ENCODE assay signal across 8 cellular contexts in the genomic region with DNA sequence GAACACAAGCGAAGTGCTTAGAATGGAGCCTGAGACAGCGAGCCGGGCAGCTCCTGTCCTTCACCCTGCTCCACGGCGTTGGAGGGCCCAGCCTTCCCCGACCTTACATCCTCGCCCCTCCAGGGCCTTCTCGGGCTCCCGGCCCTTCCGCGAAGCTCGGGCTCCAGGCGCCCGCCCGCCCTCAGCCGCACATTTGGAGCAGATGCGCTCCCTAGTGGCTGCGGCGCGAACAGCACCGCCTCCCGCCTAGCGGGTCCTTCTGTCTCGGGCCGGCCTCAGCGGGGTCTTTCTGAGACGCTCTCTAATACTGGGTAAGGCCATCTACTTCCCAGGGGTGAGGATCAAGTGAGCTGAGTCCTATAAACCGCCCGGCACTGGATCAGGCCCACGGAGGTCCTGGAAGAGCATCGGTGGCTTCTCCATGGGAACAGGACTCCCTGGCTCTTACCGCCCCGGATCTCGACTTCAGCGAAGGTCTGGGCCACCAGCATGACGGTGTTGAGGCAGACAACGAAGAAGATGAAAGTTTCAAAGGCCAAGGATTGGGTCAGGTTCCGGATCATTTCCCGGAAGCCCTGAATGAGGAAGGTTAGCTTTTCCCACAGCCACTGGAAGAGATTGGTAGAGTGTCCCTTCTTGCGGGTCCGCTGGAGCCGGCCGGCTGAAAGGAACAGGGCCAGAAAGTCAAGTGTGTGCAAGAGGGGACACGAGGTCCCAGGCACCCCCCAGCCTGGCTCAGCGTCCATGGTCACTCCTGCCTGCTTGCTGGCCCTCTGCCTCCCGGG. TPM values are rescaled to one million over a fixed set of nuclear protein-coding genes. Genes with fewer than 3 reads are reported as not detected.
A peak's percentile ranks its signal among the peaks of the same experiment; 100 is the strongest.
DNase-seq lines count a peak whose midpoint lies in the region; ATAC-seq, FAIRE-seq and TF ChIP-seq lines count a peak whose summit lies in the region.

No MANE protein-coding gene starts in this region.

- H3K36me3 Mint-ChIP-seq in activated CD4-positive, alpha-beta T cell treated with anti-CD3 and anti-CD28 coated beads, Interleukin-2, amount 10 ng/mL, durations not matched to agents 24 days and 14 days (ENCODE audit: low read depth), result no peaks in the 10 kb centered on the region

- peak overlapping the region; percentile 50 to 77 for H3K27ac ChIP-seq in A549
- no peak overlapping the region for H3K27ac ChIP-seq in colonic mucosa
- H3K27ac ChIP-seq in liver (ENCODE audit: low read depth in 1 of 2, low read length in 2 of 2), result no peak overlapping the region

- TF ChIP-seq CTCF in A549 (IDR thresholded peaks at IDR 0.05), result peak; percentile 84
- TF ChIP-seq CTCF in GM13977 (IDR thresholded peaks at IDR 0.05; ENCODE audit: extremely low read depth, insufficient read depth, missing control alignments), result peak; percentile 97
- peak; percentile 96 for TF ChIP-seq CTCF in colonic mucosa (IDR thresholded peaks at IDR 0.05)
- TF ChIP-seq CTCF in liver (IDR thresholded peaks at IDR 0.05; ENCODE audit: low read depth, low read length, missing input control), result peak; percentile 85

- TF ChIP-seq RAD21 in A549 (conservative IDR thresholded peaks at IDR 0.05 in 1 of 2, IDR thresholded peaks at IDR 0.05 in 1 of 2), result peak; percentile 72 to 75
- peak; percentile 72 to 79 for TF ChIP-seq RAD21 in liver (IDR thresholded peaks at IDR 0.05)

- peak overlapping the region; percentile 33 for H3K4me3 ChIP-seq in A549
- H3K4me3 ChIP-seq in colonic mucosa, result no peak overlapping the region
- no peak overlapping the region for H3K4me3 ChIP-seq in liver (ENCODE audit: low read depth in 1 of 3, low read length in 3 of 3)

- H3K9me3 ChIP-seq in A549 (no peaks in the 10 kb centered on the region), colonic mucosa (no peaks in the 10 kb centered on the region), liver (ENCODE audit: control insufficient read depth in 4 of 4, low read length in 3 of 4) (no peaks in the 10 kb centered on the region)

- peak overlapping the region; percentile 62 for H3K4me3 Mint-ChIP-seq in activated CD4-positive, alpha-beta T cell treated with anti-CD3 and anti-CD28 coated beads, Interleukin-2, amount 10 ng/mL, durations not matched to agents 24 days and 14 days

- H3K27me3 Mint-ChIP-seq in activated CD4-positive, alpha-beta T cell treated with anti-CD3 and anti-CD28 coated beads, Interleukin-2, amount 10 ng/mL, durations not matched to agents 24 days and 14 days, result peaks cover 7% of the 10 kb centered on the region

- H3K36me3 ChIP-seq in colonic mucosa (no peaks in the 10 kb centered on the region), liver (ENCODE audit: control insufficient read depth in 4 of 4, insufficient read depth in 3 of 4, low read depth in 1 of 4, low read length in 3 of 4) (no peaks in the 10 kb centered on the region)

- in situ Hi-C loops in GM13977 (cut with MboI; ENCODE audit: low pct_unique_long_range_greater_than_20kb, low sequenced_read_pairs, unreplicated experiment), result no loop called here

- peak; percentile 72 to 82 for DNase-seq in A549 (ENCODE audit: low read depth in 1 of 2, low spot score in 1 of 2)
- DNase-seq in GM13977 (ENCODE audit: low spot score), result peak; percentile 91
- DNase-seq in NCI-H2227 (lab: John Stamatoyannopoulos, UW; ENCODE audit: unreplicated experiment), result peak; percentile 87
- peak; percentile 95 for DNase-seq in activated CD4-positive, alpha-beta T cell treated with anti-CD3 and anti-CD28 coated beads, Interleukin-2, amount 10 ng/mL, durations not matched to agents 24 days and 14 days
- peak; percentile 73 for DNase-seq in colonic mucosa
- DNase-seq in stimulated activated CD4-positive, alpha-beta T cell treated with anti-CD3 and anti-CD28 coated beads, TNF-alpha, amount 100 ng/mL, for 4 hours (ENCODE audit: low read depth in 3 of 3), result peak; percentile 56 to 70 (median 59)

- no peak for TF ChIP-seq POLR2A in A549 (IDR thresholded peaks at IDR 0.05; ENCODE audit: low read length)

- peaks cover 12% of the 10 kb centered on the region for H3K4me1 ChIP-seq in A549
- no peaks in the 10 kb centered on the region for H3K4me1 ChIP-seq in colonic mucosa
- peaks cover 0 to 7% (median 2%) of the 10 kb centered on the region in 4 donors for H3K4me1 ChIP-seq in liver (ENCODE audit: control insufficient read depth in 4 of 4, insufficient read depth in 4 of 4, low read length in 3 of 4)

- FAIRE-seq in A549 (lab: Jason Lieb, UNC), result no peak

- peak overlapping the region; percentile 82 for H3K4me2 ChIP-seq in A549

- intact Hi-C loops in activated CD4-positive, alpha-beta T cell treated with anti-CD3 and anti-CD28 coated beads, Interleukin-2, amount 10 ng/mL, durations not matched to agents 24 days and 14 days (cut with micrococcal nuclease), result no loop called here
- intact Hi-C loops in colonic mucosa (cut with DNase I), result no loop called here

- no peak for TF ChIP-seq EP300 in A549 (IDR thresholded peaks at IDR 0.05)

- H3K27me3 ChIP-seq in colonic mucosa (no peaks in the 10 kb centered on the region), liver (ENCODE audit: control insufficient read depth in 4 of 4, insufficient read depth in 4 of 4, low read length in 3 of 4) (no peaks in the 10 kb centered on the region)

- H3K9me3 Mint-ChIP-seq in activated CD4-positive, alpha-beta T cell treated with anti-CD3 and anti-CD28 coated beads, Interleukin-2, amount 10 ng/mL, durations not matched to agents 24 days and 14 days, result no peaks in the 10 kb centered on the region

- H3K4me1 Mint-ChIP-seq in activated CD4-positive, alpha-beta T cell treated with anti-CD3 and anti-CD28 coated beads, Interleukin-2, amount 10 ng/mL, durations not matched to agents 24 days and 14 days, result peaks cover 16% of the 10 kb centered on the region

- 13% methylated on average over 44 of the region's 46 CpGs for WGBS in A549 (ENCODE audit: missing lambda C conversion rate)
- WGBS in liver, result 15% methylated on average over 46 of the region's 46 CpGs

- ATAC-seq in A549 (peak; percentile 78 to 92), GM21515 (IDR thresholded peaks at IDR 0.05; ENCODE audit: unreplicated experiment) (no peak)

- POLR2A ChIA-PET in A549 (lab: Yijun Ruan, JAX), result interaction anchor here (0.5 to 1.0 kb wide), 7 partner anchors 9 to 132 kb away, joined by 3 to 6 read pairs (median 4); partner anchors contain the start of genes CCDC85B and SF3B2

- CTCF ChIA-PET in A549 (lab: Yijun Ruan, JAX), result interaction anchor here (0.6 to 6.5 kb wide), 53 partner anchors 9 to 608 kb away, joined by 3 to 188 read pairs (median 4); partner anchors contain the start of genes BANF1, CCDC85B, CST6 and FIBP

- H3K9ac ChIP-seq in colonic mucosa (ENCODE audit: low read depth in 2 of 2, low read length in 2 of 2) (peak overlapping the region in 1 of 2 donors; percentile 14), liver (ENCODE audit: low read depth in 1 of 2, low read length in 2 of 2) (no peak overlapping the region)

- no peak overlapping the region for H3K27ac Mint-ChIP-seq in activated CD4-positive, alpha-beta T cell treated with anti-CD3 and anti-CD28 coated beads, Interleukin-2, amount 10 ng/mL, durations not matched to agents 24 days and 14 days

RNA-seq across cellular contexts. Expression of gene CATSPER1, which starts 3.7 kb away (rescaled TPM):
- 0.54 and 0.97 TPM in 2 replicates for polyA plus RNA-seq in A549 (2011; rRNA removed)
- 0.43 and 0.49 TPM in 2 replicates for polyA plus RNA-seq in A549 (2012; cell fraction: cytosol; rRNA removed)
- polyA plus RNA-seq in A549 (2012; cell fraction: nucleus; rRNA removed), result 0.17 and 0.20 TPM in 2 replicates
- 0.46 to 0.75 TPM (median 0.70 TPM) in 3 replicates for polyA plus RNA-seq in A549 (2017; fragmentation: RNase III; extraction: RNeasy Plus Mini Kit Qiagen cat#74134 plus additional on column Dnase treatment)
- polyA minus RNA-seq in A549 (2011; rRNA and poly(A)+ RNA removed), result 0.12 TPM in 1 of 2 replicates, not detected in the other
- total RNA-seq in activated CD4-positive, alpha-beta T cell treated with anti-CD3 and anti-CD28 coated beads, Interleukin-2, amount 10 ng/mL, durations not matched to agents 24 days and 14 days, result 0.28 and 0.30 TPM in 2 replicates
- total RNA-seq in colonic mucosa, result under 1 TPM in 1 of 2 donors, not detected in 1; 0.35 TPM
- under 1 TPM in 1 of 2 donors, not detected in 1; 0.17 TPM for total RNA-seq in liver
- not detected for polyA plus RNA-seq in liver

RNA-seq across cellular contexts. Expression of gene CST6, which starts 10.8 kb away (rescaled TPM):
- not detected in 2 replicates for polyA plus RNA-seq in A549 (2011; rRNA removed)
- polyA plus RNA-seq in A549 (2012; cell fraction: cytosol; rRNA removed), result 0.05 TPM in 1 of 2 replicates, not detected in the other
- polyA plus RNA-seq in A549 (2012; cell fraction: nucleus; rRNA removed), result 0.31 and 0.54 TPM in 2 replicates
- polyA plus RNA-seq in A549 (2017; fragmentation: RNase III; extraction: RNeasy Plus Mini Kit Qiagen cat#74134 plus additional on column Dnase treatment), result not detected in 3 replicates
- not detected in 2 replicates for polyA minus RNA-seq in A549 (2011; rRNA and poly(A)+ RNA removed)
- 0.45 and 1.5 TPM in 2 replicates for total RNA-seq in activated CD4-positive, alpha-beta T cell treated with anti-CD3 and anti-CD28 coated beads, Interleukin-2, amount 10 ng/mL, durations not matched to agents 24 days and 14 days
- not detected for total RNA-seq in colonic mucosa
- not detected for total RNA-seq in liver
- not detected for polyA plus RNA-seq in liver

RNA-seq across cellular contexts. Expression of gene BANF1, which starts 20.3 kb away (rescaled TPM):
- polyA plus RNA-seq in A549 (2011; rRNA removed) (385 and 399 TPM in 2 replicates), A549 (2017; fragmentation: RNase III; extraction: RNeasy Plus Mini Kit Qiagen cat#74134 plus additional on column Dnase treatment) (304 to 315 TPM (median 309 TPM) in 3 replicates), liver (10 to 100 TPM; 83.0 to 100.0 TPM)
- polyA plus RNA-seq in A549 (2012; cell fraction: cytosol; rRNA removed), result 419 and 463 TPM in 2 replicates
- polyA plus RNA-seq in A549 (2012; cell fraction: nucleus; rRNA removed), result 147 and 348 TPM in 2 replicates
- polyA minus RNA-seq in A549 (2011; rRNA and poly(A)+ RNA removed), result 123 and 143 TPM in 2 replicates
- total RNA-seq in activated CD4-positive, alpha-beta T cell treated with anti-CD3 and anti-CD28 coated beads, Interleukin-2, amount 10 ng/mL, durations not matched to agents 24 days and 14 days, result 291 and 298 TPM in 2 replicates
- total RNA-seq in colonic mucosa (100 to 1,000 TPM; 128 to 231 TPM), liver (10 to 100 TPM; 10.7 to 11.1 TPM)

RNA-seq across cellular contexts. Expression of gene EIF1AD, which starts 20.6 kb away (rescaled TPM):
- polyA plus RNA-seq in A549 (2011; rRNA removed) (38.6 and 42.0 TPM in 2 replicates), A549 (2017; fragmentation: RNase III; extraction: RNeasy Plus Mini Kit Qiagen cat#74134 plus additional on column Dnase treatment) (39.8 to 44.6 TPM (median 41.0 TPM) in 3 replicates), liver (10 to 100 TPM in 1 of 2 donors, 1 to 10 TPM in 1; 6.3 to 12.6 TPM)
- polyA plus RNA-seq in A549 (2012; cell fraction: cytosol; rRNA removed), result 31.9 and 33.7 TPM in 2 replicates
- 27.3 and 28.0 TPM in 2 replicates for polyA plus RNA-seq in A549 (2012; cell fraction: nucleus; rRNA removed)
- 52.9 and 72.1 TPM in 2 replicates for polyA minus RNA-seq in A549 (2011; rRNA and poly(A)+ RNA removed)
- total RNA-seq in activated CD4-positive, alpha-beta T cell treated with anti-CD3 and anti-CD28 coated beads, Interleukin-2, amount 10 ng/mL, durations not matched to agents 24 days and 14 days, result 64.9 and 75.9 TPM in 2 replicates
- total RNA-seq in colonic mucosa (10 to 100 TPM; 27.8 to 32.8 TPM), liver (10 to 100 TPM; 15.9 to 18.2 TPM)

RNA-seq across cellular contexts. Expression of gene GAL3ST3, which starts 26.4 kb away (rescaled TPM):
- polyA plus RNA-seq in A549 (2011; rRNA removed) (not detected in 2 replicates), A549 (2017; fragmentation: RNase III; extraction: RNeasy Plus Mini Kit Qiagen cat#74134 plus additional on column Dnase treatment) (not detected in 3 replicates), liver (not detected)
- not detected in 2 replicates for polyA plus RNA-seq in A549 (2012; cell fraction: cytosol; rRNA removed)
- not detected in 2 replicates for polyA plus RNA-seq in A549 (2012; cell fraction: nucleus; rRNA removed)
- not detected in 2 replicates for polyA minus RNA-seq in A549 (2011; rRNA and poly(A)+ RNA removed)
- not detected in 2 replicates for total RNA-seq in activated CD4-positive, alpha-beta T cell treated with anti-CD3 and anti-CD28 coated beads, Interleukin-2, amount 10 ng/mL, durations not matched to agents 24 days and 14 days
- total RNA-seq in colonic mucosa (not detected), liver (not detected)

Comparison
In these comparisons a context has a peak if more than half of its experiments do, and no peak if none do; other contexts are left out.
1. H3K27ac ChIP-seq: peak in A549 (2 of 2); none in colonic mucosa (single experiment) and liver (0 of 2).
2. RNA of gene BANF1, which starts 20.3 kb away (total RNA-seq): 291 to 298 TPM in activated CD4-positive, alpha-beta T cell treated with anti-CD3 and anti-CD28 coated beads, Interleukin-2, amount 10 ng/mL, durations not matched to agents 24 days and 14 days and 128 to 231 TPM in colonic mucosa; 10.7 to 11.1 TPM in liver; every median in the first group is over 10 times any median in the second.
3. Peak in every context shown above with its lines, with median percentiles within 50 percentile points of each other: DNase-seq and CTCF ChIP-seq.